21 cellular contexts compared by ENCODE assay signal in genomic region chr2:238434846-238435751, GRCh38. TPM values are rescaled to one million over a fixed set of nuclear protein-coding genes. Genes with fewer than 3 reads are reported as not detected.
A peak's percentile ranks its signal among the peaks of the same experiment; 100 is the strongest.
DNase-seq lines count a peak whose midpoint lies in the region; ATAC-seq and TF ChIP-seq lines count a peak whose summit lies in the region.
"Had no signal": no experiment of that assay in that cellular context is flagged by ENCODE, and none has a peak within 500 bp of the region (broad histone marks: within the 10 kb centered on the region; RNA-seq: fewer than 3 reads in every experiment).

No MANE protein-coding gene starts in this region.

- peak overlapping the region; percentile 36 for H3K27ac Mint-ChIP-seq in activated naive CD4-positive, alpha-beta T cell treated with anti-CD3 and anti-CD28 coated beads, Interleukin-2, amount 50 U/mL, for 24 hours
- no peak overlapping the region for H3K27ac Mint-ChIP-seq in activated naive CD4-positive, alpha-beta T cell treated with anti-CD3 and anti-CD28 coated beads, Interleukin-2, amount 10 ng/mL, durations not matched to agents 7 days and 5 days
- no peak overlapping the region for H3K27ac Mint-ChIP-seq in type B pancreatic cell
- no peak overlapping the region for H3K27ac Mint-ChIP-seq in stimulated activated naive CD8-positive, alpha-beta T cell treated with anti-CD3 and anti-CD28 coated beads, Interleukin-15, amount 100 ng/mL, for 72 hours
- H3K27ac Mint-ChIP-seq: activated CD8-positive, alpha-beta memory T cell treated with anti-CD3 and anti-CD28 coated beads, Interleukin-2, amount 10 ng/mL, durations not matched to agents 7 days and 5 days; activated T-helper 2 cell treated with anti-CD3 and anti-CD28 coated beads, Interferon-gamma antibody, Interleukin-2, Interleukin-4, amounts not matched to agents 10 μg/mL and 5 μg/mL and 100 μg/mL, durations not matched to agents 14 hours and 24 hours and 36 hours; IgD-negative memory B cell; mesothelial cell of epicardium; neural progenitor cell had no signal

- peaks cover 24% of the 10 kb centered on the region for H3K36me3 Mint-ChIP-seq in activated naive CD4-positive, alpha-beta T cell treated with anti-CD3 and anti-CD28 coated beads, Interleukin-2, amount 50 U/mL, for 24 hours
- H3K36me3 Mint-ChIP-seq in activated naive CD4-positive, alpha-beta T cell treated with anti-CD3 and anti-CD28 coated beads, Interleukin-2, amount 10 ng/mL, durations not matched to agents 7 days and 5 days = peaks cover 56% of the 10 kb centered on the region
- H3K36me3 Mint-ChIP-seq in type B pancreatic cell = peaks cover 25% of the 10 kb centered on the region

- no peak for DNase-seq in activated naive CD4-positive, alpha-beta T cell treated with anti-CD3 and anti-CD28 coated beads, Interleukin-2, amount 10 ng/mL, durations not matched to agents 7 days and 5 days
- DNase-seq in SJSA1 (ENCODE audit: low read depth in 1 of 2, low spot score in 2 of 2) (peak in 1 of 2 experiments; percentile 75), type B pancreatic cell (ENCODE audit: extremely low spot score, unreplicated experiment) (no peak)
- no peak for DNase-seq in stimulated activated naive CD8-positive, alpha-beta T cell treated with anti-CD3 and anti-CD28 coated beads, Interleukin-15, amount 100 ng/mL, for 72 hours
- DNase-seq: ACHN; activated CD4-positive, alpha-beta T cell treated with anti-CD3 and anti-CD28 coated beads for 1 hour; activated CD8-positive, alpha-beta memory T cell treated with anti-CD3 and anti-CD28 coated beads, Interleukin-2, amount 10 ng/mL, durations not matched to agents 7 days and 5 days; amygdala; CD4-positive, alpha-beta T cell; NCI-H1694 treated with DMSO at 0.1 percent for 48 hours; NCI-H446 treated with DMSO at 0.1 percent for 48 hours; stimulated activated naive CD8-positive, alpha-beta T cell treated with anti-CD3 and anti-CD28 coated beads, Interleukin-15, Interleukin-2, amounts not matched to agents 100 U/mL and 50 U/mL, for 24 hours; T-helper 9 cell had no signal

- H3K9me3 ChIP-seq in SJSA1 (replicated peaks) (no peaks in the 10 kb centered on the region), skeletal muscle satellite cell (replicated peaks; ENCODE audit: low read length) (no peaks in the 10 kb centered on the region)

- peaks cover 88% of the 10 kb centered on the region for H3K36me3 ChIP-seq in SJSA1
- peaks cover 60% of the 10 kb centered on the region for H3K36me3 ChIP-seq in skeletal muscle satellite cell (ENCODE audit: insufficient read depth, low read length)
- H3K36me3 ChIP-seq: neural progenitor cell had no signal

- no peaks in the 10 kb centered on the region for H3K9me3 Mint-ChIP-seq in activated naive CD4-positive, alpha-beta T cell treated with anti-CD3 and anti-CD28 coated beads, Interleukin-2, amount 50 U/mL, for 24 hours
- no peaks in the 10 kb centered on the region for H3K9me3 Mint-ChIP-seq in activated naive CD4-positive, alpha-beta T cell treated with anti-CD3 and anti-CD28 coated beads, Interleukin-2, amount 10 ng/mL, durations not matched to agents 7 days and 5 days
- H3K9me3 Mint-ChIP-seq in type B pancreatic cell = peaks cover 5% of the 10 kb centered on the region
- H3K9me3 Mint-ChIP-seq in stimulated activated naive CD8-positive, alpha-beta T cell treated with anti-CD3 and anti-CD28 coated beads, Interleukin-15, amount 100 ng/mL, for 72 hours = peaks cover 0 to 5% of the 10 kb centered on the region in 2 donors
- H3K9me3 Mint-ChIP-seq: CD4-positive, alpha-beta T cell had no signal

- H3K27me3 Mint-ChIP-seq in activated naive CD4-positive, alpha-beta T cell treated with anti-CD3 and anti-CD28 coated beads, Interleukin-2, amount 50 U/mL, for 24 hours = no peaks in the 10 kb centered on the region
- no peaks in the 10 kb centered on the region for H3K27me3 Mint-ChIP-seq in activated naive CD4-positive, alpha-beta T cell treated with anti-CD3 and anti-CD28 coated beads, Interleukin-2, amount 10 ng/mL, durations not matched to agents 7 days and 5 days
- H3K27me3 Mint-ChIP-seq in type B pancreatic cell = no peaks in the 10 kb centered on the region
- no peaks in the 10 kb centered on the region for H3K27me3 Mint-ChIP-seq in stimulated activated naive CD8-positive, alpha-beta T cell treated with anti-CD3 and anti-CD28 coated beads, Interleukin-15, amount 100 ng/mL, for 72 hours
- H3K27me3 Mint-ChIP-seq: activated CD8-positive, alpha-beta memory T cell treated with anti-CD3 and anti-CD28 coated beads, Interleukin-2, amount 10 ng/mL, durations not matched to agents 7 days and 5 days; CD4-positive, alpha-beta T cell; IgD-negative memory B cell had no signal

- TF ChIP-seq CTCF in type B pancreatic cell (conservative IDR thresholded peaks at IDR 0.05) = no peak

- H3K4me3 Mint-ChIP-seq in activated naive CD4-positive, alpha-beta T cell treated with anti-CD3 and anti-CD28 coated beads, Interleukin-2, amount 50 U/mL, for 24 hours = no peak overlapping the region
- H3K4me3 Mint-ChIP-seq in activated naive CD4-positive, alpha-beta T cell treated with anti-CD3 and anti-CD28 coated beads, Interleukin-2, amount 10 ng/mL, durations not matched to agents 7 days and 5 days = no peak overlapping the region
- H3K4me3 Mint-ChIP-seq in type B pancreatic cell = no peak overlapping the region
- H3K4me3 Mint-ChIP-seq in stimulated activated naive CD8-positive, alpha-beta T cell treated with anti-CD3 and anti-CD28 coated beads, Interleukin-15, amount 100 ng/mL, for 72 hours = no peak overlapping the region
- H3K4me3 Mint-ChIP-seq: activated CD8-positive, alpha-beta memory T cell treated with anti-CD3 and anti-CD28 coated beads, Interleukin-2, amount 10 ng/mL, durations not matched to agents 7 days and 5 days; CD4-positive, alpha-beta T cell; mesothelial cell of epicardium; neural progenitor cell had no signal

- H3K4me2 ChIP-seq in skeletal muscle satellite cell (ENCODE audit: low read length) = peak overlapping the region; percentile 58
- H3K4me2 ChIP-seq: neural progenitor cell had no signal

- H3K27me3 ChIP-seq in SJSA1 (replicated peaks) (no peaks in the 10 kb centered on the region), skeletal muscle satellite cell (ENCODE audit: control insufficient read depth, insufficient read depth, low read length) (no peaks in the 10 kb centered on the region)
- H3K27me3 ChIP-seq: neural progenitor cell had no signal

- peak overlapping the region; percentile 85 for H3K9ac ChIP-seq in skeletal muscle satellite cell (ENCODE audit: low read depth, low read length)
- H3K9ac ChIP-seq: neural progenitor cell had no signal

- H3K4me3 ChIP-seq in SJSA1 (no peak overlapping the region), skeletal muscle satellite cell (ENCODE audit: low read length) (peak overlapping the region; percentile 29)
- H3K4me3 ChIP-seq: neural progenitor cell had no signal

- peak overlapping the region; percentile 99 for H3K27ac ChIP-seq in SJSA1
- H3K27ac ChIP-seq: neural progenitor cell had no signal

- H3K4me1 ChIP-seq in SJSA1 (replicated peaks) (peaks cover 61% of the 10 kb centered on the region), skeletal muscle satellite cell (ENCODE audit: control insufficient read depth, insufficient read depth, low read length) (peaks cover 61% of the 10 kb centered on the region)
- H3K4me1 ChIP-seq: neural progenitor cell had no signal

- peak; percentile 37 for ATAC-seq in esophagus mucosa
- ATAC-seq in activated CD4-positive, CD25-positive, alpha-beta regulatory T cell treated with anti-CD3 and anti-CD28 coated beads, Interleukin-2, amount 50 U/mL, for 24 hours = no peak
- ATAC-seq in stimulated activated naive CD8-positive, alpha-beta T cell treated with anti-CD3 and anti-CD28 coated beads, Interleukin-15, amount 100 ng/mL, for 72 hours = no peak
- ATAC-seq: activated CD8-positive, alpha-beta memory T cell treated with anti-CD3 and anti-CD28 coated beads, Interleukin-2, amount 10 ng/mL, durations not matched to agents 7 days and 5 days; stimulated activated naive CD8-positive, alpha-beta T cell treated with anti-CD3 and anti-CD28 coated beads, Interleukin-15, Interleukin-2, amounts not matched to agents 100 U/mL and 50 U/mL, for 24 hours had no signal

- CTCF ChIA-PET in activated naive CD4-positive, alpha-beta T cell treated with anti-CD3 and anti-CD28 coated beads, Interleukin-2, amount 10 ng/mL, durations not matched to agents 7 days and 5 days (lab: Charles Lee) = no interaction called here

- H3K4me1 Mint-ChIP-seq in activated naive CD4-positive, alpha-beta T cell treated with anti-CD3 and anti-CD28 coated beads, Interleukin-2, amount 50 U/mL, for 24 hours = peaks cover 74% of the 10 kb centered on the region
- peaks cover 23% of the 10 kb centered on the region for H3K4me1 Mint-ChIP-seq in activated naive CD4-positive, alpha-beta T cell treated with anti-CD3 and anti-CD28 coated beads, Interleukin-2, amount 10 ng/mL, durations not matched to agents 7 days and 5 days
- H3K4me1 Mint-ChIP-seq in type B pancreatic cell (ENCODE audit: unreplicated experiment) = peaks cover 22% of the 10 kb centered on the region
- H3K4me1 Mint-ChIP-seq in stimulated activated naive CD8-positive, alpha-beta T cell treated with anti-CD3 and anti-CD28 coated beads, Interleukin-15, amount 100 ng/mL, for 72 hours = peaks cover 88% of the 10 kb centered on the region

RNA-seq across cellular contexts. Expression of gene ASB1, which starts 8.4 kb away (rescaled TPM):
- total RNA-seq in SJSA1 (2014; rRNA removed; shearing (Covaris generic)) = 24.7 TPM in 2 replicates
- total RNA-seq in esophagus mucosa (12.3 TPM), type B pancreatic cell (ENCODE audit: low replicate concordance) (22.3 and 34.4 TPM in 2 replicates)
- 29.5 and 35.0 TPM in 2 replicates for total RNA-seq in skeletal muscle satellite cell (2012; rRNA removed)
